ENCODE assay signal across 1 cellular context in genomic region chr2:86732837-86733236, GRCh38. TPM values are rescaled to one million over a fixed set of nuclear protein-coding genes. Genes with fewer than 3 reads are reported as not detected.
"Had no signal": no experiment of that assay in that cellular context is flagged by ENCODE, and none has a peak within 500 bp of the region (broad histone marks: within the 10 kb centered on the region; RNA-seq: fewer than 3 reads in every experiment).

No MANE protein-coding gene starts in this region.

RNA-seq across cellular contexts. Expression of gene CD8A, which starts 57.9 kb away (rescaled TPM):
- total RNA-seq: urinary bladder had no signal
